Comparison of ENCODE assay signal across 1 cellular context in the genomic region with DNA sequence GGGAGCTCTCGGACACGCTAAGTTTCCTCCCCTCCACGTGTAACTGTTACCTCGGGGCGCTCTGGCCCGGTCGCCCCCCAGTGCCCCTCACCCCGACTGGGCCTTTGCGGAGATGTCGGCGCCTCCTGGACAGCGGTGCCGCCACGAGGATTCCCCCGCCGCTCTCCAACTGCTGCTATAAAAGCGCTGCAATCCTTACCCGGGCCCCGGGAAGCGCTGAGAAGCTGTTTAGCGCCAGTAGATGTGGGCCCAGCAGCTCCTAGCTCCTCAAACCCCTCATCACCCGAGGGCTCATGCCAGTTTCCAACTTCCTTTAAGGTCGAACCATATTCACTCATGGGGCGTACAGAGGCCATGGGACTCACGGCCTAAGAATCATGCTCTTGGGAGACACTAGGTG.
TF ChIP-seq lines count a peak whose summit lies in the region.

No MANE protein-coding gene starts in this region.

TF ChIP-seq in H1, 55 proteins besides CTCF, POLR2A, EP300 and RAD21:
- TF ChIP-seq HDAC2 (IDR thresholded peaks at IDR 0.05; ENCODE audit: borderline replicate concordance in 1 of 2, low read depth in 2 of 2, low read length in 2 of 2), result no peak
- peak; percentile 76 for TF ChIP-seq EZH2 (IDR thresholded peaks at IDR 0.05; ENCODE audit: low read depth, low read length, severe bottlenecking)
- TF ChIP-seq SUZ12 (IDR thresholded peaks at IDR 0.05; ENCODE audit: low read length), result peak; percentile 58
- TF ChIP-seq KDM5A (IDR thresholded peaks at IDR 0.05; ENCODE audit: low read length), result no peak
- peak; percentile 13; the same call in 1 of the 2 replicates for TF ChIP-seq GABPA (IDR thresholded peaks at IDR 0.05; ENCODE audit: borderline replicate concordance, insufficient read depth, low read length)
- TF ChIP-seq TBP (IDR thresholded peaks at IDR 0.05; ENCODE audit: low read depth, low read length), result no peak
TF ChIP-seq in H1: peak in this region for 3.
